Comparison of ENCODE assay signal across 23 cellular contexts in genomic region chr1:111906816-111907215, GRCh38.
"Had no signal": no experiment of that assay in that cellular context is flagged by ENCODE, and none has a peak within 500 bp of the region (broad histone marks: within the 10 kb centered on the region; RNA-seq: fewer than 3 reads in every experiment).

No MANE protein-coding gene starts in this region.

- DNase-seq: activated CD4-positive, alpha-beta T cell treated with anti-CD3 and anti-CD28 coated beads, Interleukin-2, amount 50 U/mL, for 4 hours; activated CD4-positive, CD25-positive, alpha-beta regulatory T cell treated with anti-CD3 and anti-CD28 coated beads, Interleukin-2, amount 50 U/mL, for 72 hours; activated CD8-positive, alpha-beta memory T cell treated with anti-CD3 and anti-CD28 coated beads, Interleukin-2, amount 10 ng/mL, durations not matched to agents 7 days and 5 days; activated effector memory CD4-positive, alpha-beta T cell treated with anti-CD3 and anti-CD28 coated beads, Interleukin-2, amount 50 U/mL, for 16 hours; activated naive CD4-positive, alpha-beta T cell treated with Interleukin-2 at 50 U/mL for 16 hours; activated naive CD8-positive, alpha-beta T cell treated with anti-CD3 and anti-CD28 coated beads, Interleukin-2, amount 50 U/mL, for 24 hours; activated T-cell treated with anti-CD3 and anti-CD28 coated beads, Interleukin-2, amount 50 U/mL, for 24 hours; amniotic stem cell; body of pancreas; Kasumi-1; KBM-7; NCI-H1048; NCI-H146; NCI-H2029 treated with DMSO at 0.1 percent for 48 hours; NCI-H2227 treated with DMSO at 0.1 percent for 48 hours; NCI-H446 treated with DMSO at 0.1 percent for 48 hours; NCI-H526 treated with DMSO at 0.1 percent for 48 hours; PC-3; SHP77 had no signal

- ATAC-seq: activated CD8-positive, alpha-beta memory T cell treated with anti-CD3 and anti-CD28 coated beads, Interleukin-2, amount 10 ng/mL, durations not matched to agents 7 days and 5 days; activated naive CD8-positive, alpha-beta T cell treated with anti-CD3 and anti-CD28 coated beads, Interleukin-2, amount 50 U/mL, for 24 hours; body of pancreas; PC-3; WTC11 had no signal

- H3K4me3 Mint-ChIP-seq: activated CD8-positive, alpha-beta memory T cell treated with anti-CD3 and anti-CD28 coated beads, Interleukin-2, amount 10 ng/mL, durations not matched to agents 7 days and 5 days; activated naive CD8-positive, alpha-beta T cell treated with anti-CD3 and anti-CD28 coated beads, Interleukin-2, amount 50 U/mL, for 24 hours; activated T-cell treated with anti-CD3 and anti-CD28 coated beads, Interleukin-2, amount 50 U/mL, for 24 hours; activated T-helper 1 cell treated with anti-CD3 and anti-CD28 coated beads, Interleukin-12 subunit alpha, Interleukin-12 subunit beta, Interleukin-2, Interleukin-4 antibody, amounts not matched to agents 30 ng/mL and 10 ng/mL and 1 ng/mL, durations not matched to agents 14 hours and 24 hours and 36 hours; T-helper 1 cell treated with Interleukin-12 subunit alpha and Interleukin-12 subunit beta and Interleukin-4 antibody, amounts not matched to agents 30 μg/mL and 1 μg/mL, for 36 hours; WTC11 had no signal

- H3K27ac Mint-ChIP-seq: activated CD8-positive, alpha-beta memory T cell treated with anti-CD3 and anti-CD28 coated beads, Interleukin-2, amount 10 ng/mL, durations not matched to agents 7 days and 5 days; activated naive CD4-positive, alpha-beta T cell treated with anti-CD3 and anti-CD28 coated beads, Interleukin-2, amount 50 U/mL, for 72 hours; activated naive CD8-positive, alpha-beta T cell treated with anti-CD3 and anti-CD28 coated beads, Interleukin-2, amount 50 U/mL, for 24 hours; activated T-cell treated with anti-CD3 and anti-CD28 coated beads, Interleukin-2, amount 50 U/mL, for 24 hours; activated T-helper 1 cell treated with anti-CD3 and anti-CD28 coated beads, Interleukin-12 subunit alpha, Interleukin-12 subunit beta, Interleukin-2, Interleukin-4 antibody, amounts not matched to agents 30 ng/mL and 10 ng/mL and 1 ng/mL, durations not matched to agents 14 hours and 24 hours and 36 hours; T-helper 1 cell treated with Interleukin-12 subunit alpha and Interleukin-12 subunit beta and Interleukin-4 antibody, amounts not matched to agents 30 μg/mL and 1 μg/mL, for 36 hours; WTC11 had no signal

- H3K9me3 Mint-ChIP-seq: activated naive CD4-positive, alpha-beta T cell treated with anti-CD3 and anti-CD28 coated beads, Interleukin-2, amount 50 U/mL, for 72 hours; activated naive CD8-positive, alpha-beta T cell treated with anti-CD3 and anti-CD28 coated beads, Interleukin-2, amount 50 U/mL, for 24 hours; activated T-cell treated with anti-CD3 and anti-CD28 coated beads, Interleukin-2, amount 50 U/mL, for 24 hours; activated T-helper 1 cell treated with anti-CD3 and anti-CD28 coated beads, Interleukin-12 subunit alpha, Interleukin-12 subunit beta, Interleukin-2, Interleukin-4 antibody, amounts not matched to agents 30 ng/mL and 10 ng/mL and 1 ng/mL, durations not matched to agents 14 hours and 24 hours and 36 hours; T-helper 1 cell treated with Interleukin-12 subunit alpha and Interleukin-12 subunit beta and Interleukin-4 antibody, amounts not matched to agents 30 μg/mL and 1 μg/mL, for 36 hours; WTC11 had no signal

- H3K36me3 Mint-ChIP-seq: activated CD8-positive, alpha-beta memory T cell treated with anti-CD3 and anti-CD28 coated beads, Interleukin-2, amount 10 ng/mL, durations not matched to agents 7 days and 5 days; activated naive CD4-positive, alpha-beta T cell treated with anti-CD3 and anti-CD28 coated beads, Interleukin-2, amount 50 U/mL, for 72 hours; WTC11 had no signal
